ENCODE assay signal across 18 cellular contexts in genomic region chr5:126386146-126386545, GRCh38. TPM values are rescaled to one million over a fixed set of nuclear protein-coding genes. Genes with fewer than 3 reads are reported as not detected.
DNase-seq lines count a peak whose midpoint lies in the region; ATAC-seq, FAIRE-seq and TF ChIP-seq lines count a peak whose summit lies in the region.
"Had no signal": no experiment of that assay in that cellular context is flagged by ENCODE, and none has a peak within 500 bp of the region (broad histone marks: within the 10 kb centered on the region; RNA-seq: fewer than 3 reads in every experiment).

No MANE protein-coding gene starts in this region.

- H3K27ac ChIP-seq in SJSA1: peak overlapping the region; percentile 59
- peak overlapping the region; percentile 73 for H3K27ac ChIP-seq in skeletal muscle tissue (ENCODE audit: low read depth, low read length)
- H3K27ac ChIP-seq: BLaER1 treated with 17β-estradiol and CSF1 and Interleukin-3, amounts not matched to agents 10 nM and 100 nM had no signal

- no peaks in the 10 kb centered on the region for H3K36me3 ChIP-seq in SJSA1
- H3K36me3 ChIP-seq in skeletal muscle tissue (ENCODE audit: control insufficient read depth in 3 of 3, insufficient read depth in 3 of 3, low read length in 3 of 3): no peaks in the 10 kb centered on the region
- H3K36me3 ChIP-seq: BLaER1 treated with 17β-estradiol and CSF1 and Interleukin-3, amounts not matched to agents 10 nM and 100 nM had no signal

- H3K4me3 ChIP-seq in SJSA1 (no peak overlapping the region), fibroblast of mammary gland (ENCODE audit: control insufficient read depth, low read depth, low read length) (no peak overlapping the region), skeletal muscle tissue (ENCODE audit: low read length in 3 of 3) (no peak overlapping the region)
- H3K4me3 ChIP-seq: BLaER1 treated with 17β-estradiol and CSF1 and Interleukin-3, amounts not matched to agents 10 nM and 100 nM; skin epidermis had no signal

- no peak for TF ChIP-seq POLR2A in H54 (IDR thresholded peaks at IDR 0.05; ENCODE audit: low read depth, low read length)

- H3K4me1 ChIP-seq in SJSA1 (replicated peaks): peaks cover 52% of the 10 kb centered on the region
- H3K4me1 ChIP-seq in skeletal muscle tissue (ENCODE audit: control insufficient read depth in 3 of 3, insufficient read depth in 3 of 3, low read length in 3 of 3): peaks cover 22 to 26% (median 25%) of the 10 kb centered on the region in 3 donors
- H3K4me1 ChIP-seq: BLaER1 treated with 17β-estradiol and CSF1 and Interleukin-3, amounts not matched to agents 10 nM and 100 nM had no signal

- H3K9me3 ChIP-seq in SJSA1 (replicated peaks) (no peaks in the 10 kb centered on the region), skeletal muscle tissue (ENCODE audit: control insufficient read depth in 3 of 3, low read length in 3 of 3) (no peaks in the 10 kb centered on the region)

- FAIRE-seq in H54 (lab: Jason Lieb, UNC): peak; percentile 74

- no peak for DNase-seq in H54 (ENCODE audit: insufficient read length, low spot score)
- no peak for DNase-seq in SJSA1 (ENCODE audit: low read depth in 1 of 2, low spot score in 2 of 2)
- DNase-seq in fibroblast of mammary gland (ENCODE audit: low read depth): peak; percentile 42
- no peak for DNase-seq in NOMO-1 (lab: John Stamatoyannopoulos, UW; ENCODE audit: unreplicated experiment in 2 of 2)
- no peak for DNase-seq in NCI-H187 (lab: John Stamatoyannopoulos, UW)
- no peak for DNase-seq in hypothalamus (lab: John Stamatoyannopoulos, UW)
- DNase-seq: HCEC 1CT; left colon; NCI-H1092 treated with DMSO at 0.1 percent for 48 hours; NCI-H2081 treated with DMSO at 0.1 percent for 48 hours; NCI-H510A treated with DMSO at 0.1 percent for 48 hours; stimulated activated CD4-positive, alpha-beta T cell treated with anti-CD3 and anti-CD28 coated beads, Interleukin-2, amount 100 ng/mL, for 48 hours had no signal

- H3K9ac ChIP-seq in skeletal muscle tissue (ENCODE audit: low read depth in 1 of 3, low read length in 3 of 3): no peak overlapping the region
- H3K9ac ChIP-seq: BLaER1 treated with 17β-estradiol and CSF1 and Interleukin-3, amounts not matched to agents 10 nM and 100 nM had no signal

- ATAC-seq in GM21619 (IDR thresholded peaks at IDR 0.05; ENCODE audit: unreplicated experiment): no peak
- ATAC-seq: activated T-helper 17 cell treated with anti-CD3 and anti-CD28 coated beads, Interleukin-2, amount 50 U/mL, for 72 hours; left colon; natural killer cell treated with Interleukin-12 subunit alpha and Interleukin-12 subunit beta and Interleukin-15 and Interleukin-18, amount 100 ng/mL, for 72 hours had no signal

- TF ChIP-seq CTCF in fibroblast of mammary gland (conservative IDR thresholded peaks at IDR 0.05; ENCODE audit: control insufficient read depth, insufficient read depth, low read depth, low read length): no peak

- H3K27me3 ChIP-seq in SJSA1 (replicated peaks): no peaks in the 10 kb centered on the region
- H3K27me3 ChIP-seq in skeletal muscle tissue (ENCODE audit: control insufficient read depth in 3 of 3, insufficient read depth in 3 of 3, low read length in 3 of 3): no peaks in the 10 kb centered on the region
- H3K27me3 ChIP-seq: BLaER1 treated with 17β-estradiol and CSF1 and Interleukin-3, amounts not matched to agents 10 nM and 100 nM had no signal

RNA-seq across cellular contexts. Expression of gene GRAMD2B, which starts 37.1 kb away (rescaled TPM):
- total RNA-seq in SJSA1 (2014; rRNA removed; shearing (Covaris generic)): 25.5 and 33.6 TPM in 2 replicates
- 8.9 TPM for total RNA-seq in skeletal muscle tissue
